1 cellular context compared by ENCODE assay signal in genomic region chr11:119823077-119823476, GRCh38.
TF ChIP-seq lines count a peak whose summit lies in the region.

No MANE protein-coding gene starts in this region.

TF ChIP-seq in H1, 55 proteins besides CTCF, POLR2A, EP300 and RAD21:
- TF ChIP-seq EZH2 (IDR thresholded peaks at IDR 0.05; ENCODE audit: low read depth, low read length, severe bottlenecking) (no peak), CEBPB (IDR thresholded peaks at IDR 0.05; ENCODE audit: low read depth, low read length) (no peak), TAF1 (IDR thresholded peaks at IDR 0.05; ENCODE audit: low read depth, low read length) (no peak), CBX8 (IDR thresholded peaks at IDR 0.05; ENCODE audit: borderline replicate concordance, low read depth, low read length) (no peak), ASH2L (IDR thresholded peaks at IDR 0.05; ENCODE audit: low read length) (no peak), RXRA (IDR thresholded peaks at IDR 0.05; ENCODE audit: insufficient read depth, low read depth, low read length) (no peak), SP4 (IDR thresholded peaks at IDR 0.05; ENCODE audit: low read length) (no peak), GTF2F1 (IDR thresholded peaks at IDR 0.05; ENCODE audit: borderline replicate concordance, low read depth, low read length) (no peak), E2F6 (IDR thresholded peaks at IDR 0.05) (no peak), HDAC6 (IDR thresholded peaks at IDR 0.05; ENCODE audit: low read depth, low read length) (no peak), CHD7 (IDR thresholded peaks at IDR 0.05; ENCODE audit: insufficient replicate concordance, low read length) (no peak)
TF ChIP-seq in H1: peak in this region for 0.
